In genomic region chr1:32335951-32336867, GRCh38 we compare ENCODE assay signal across 8 cellular contexts. TPM values are rescaled to one million over a fixed set of nuclear protein-coding genes. Genes with fewer than 3 reads are reported as not detected.
A peak's percentile ranks its signal among the peaks of the same experiment; 100 is the strongest.
DNase-seq lines count a peak whose midpoint lies in the region; ATAC-seq and TF ChIP-seq lines count a peak whose summit lies in the region.

Gene MARCKSL1 (minus strand): TSS chr1:32336233. CDS start chr1:32336033, 200 bp downstream.

- TF ChIP-seq RAD21 in liver (IDR thresholded peaks at IDR 0.05): no peak

- peaks cover 2 to 22% (median 8%) of the 10 kb centered on the region in 4 donors for H3K4me1 ChIP-seq in liver (ENCODE audit: control insufficient read depth in 4 of 4, insufficient read depth in 4 of 4, low read length in 3 of 4)

- H3K9me3 ChIP-seq in liver (ENCODE audit: control insufficient read depth in 4 of 4, low read length in 3 of 4): no peaks in the 10 kb centered on the region

- peak within 1 kb of the TSS in 1 of 2 donors; percentile 50 for H3K9ac ChIP-seq in liver (ENCODE audit: low read depth in 1 of 2, low read length in 2 of 2)

- peak; percentile 42 for ATAC-seq in GM18502 (IDR thresholded peaks at IDR 0.05; ENCODE audit: poor library complexity, unreplicated experiment)
- ATAC-seq in HG03039 (IDR thresholded peaks at IDR 0.05; ENCODE audit: unreplicated experiment): peak; percentile 34
- no peak for ATAC-seq in GM21619 (IDR thresholded peaks at IDR 0.05; ENCODE audit: unreplicated experiment)

- H3K27ac ChIP-seq in coronary artery (peak within 1 kb of the TSS in 1 of 2 donors; percentile 73), liver (ENCODE audit: low read depth in 1 of 2, low read length in 2 of 2) (peak within 1 kb of the TSS; percentile 32 to 51)

- peaks cover 1 to 19% (median 10%) of the 10 kb centered on the region in 4 donors for H3K36me3 ChIP-seq in liver (ENCODE audit: control insufficient read depth in 4 of 4, insufficient read depth in 3 of 4, low read depth in 1 of 4, low read length in 3 of 4)

- DNase-seq in NCI-H345 (lab: John Stamatoyannopoulos, UW): peak; percentile 80
- peak; percentile 89 for DNase-seq in activated CD4-positive, alpha-beta T cell treated with anti-CD3 and anti-CD28 coated beads, Interleukin-2, amount 50 U/mL, for 1 hour
- DNase-seq in coronary artery (ENCODE audit: low spot score): no peak
- DNase-seq in stimulated activated CD4-positive, alpha-beta T cell treated with anti-CD3 and anti-CD28 coated beads, Interleukin-4, amount 100 ng/mL, for 1 hour: peak; percentile 86

- WGBS in liver: 13% methylated on average over 88 of the region's 88 CpGs

- TF ChIP-seq CTCF in coronary artery (IDR thresholded peaks at IDR 0.05): no peak
- TF ChIP-seq CTCF in liver (IDR thresholded peaks at IDR 0.05; ENCODE audit: low read depth, low read length, missing input control): no peak

- H3K27me3 ChIP-seq in liver (ENCODE audit: control insufficient read depth in 4 of 4, insufficient read depth in 4 of 4, low read length in 3 of 4): no peaks in the 10 kb centered on the region

- peak within 1 kb of the TSS; percentile 81 for H3K4me3 ChIP-seq in coronary artery
- peak within 1 kb of the TSS in 2 of 3 donors; percentile 53 to 66 for H3K4me3 ChIP-seq in liver (ENCODE audit: low read depth in 1 of 3, low read length in 3 of 3)

TF ChIP-seq in liver, 16 proteins besides CTCF, POLR2A, EP300 and RAD21:
- TF ChIP-seq SP1 (IDR thresholded peaks at IDR 0.05) (no peak), FOXA1 (IDR thresholded peaks at IDR 0.05) (no peak), HNF4G (IDR thresholded peaks at IDR 0.05) (no peak), TAF1 (conservative IDR thresholded peaks at IDR 0.05) (peak; percentile 65), ZBTB33 (IDR thresholded peaks at IDR 0.05) (no peak), FOXA2 (IDR thresholded peaks at IDR 0.05) (no peak), RXRA (IDR thresholded peaks at IDR 0.05) (no peak), REST (IDR thresholded peaks at IDR 0.05) (no peak), GABPA (IDR thresholded peaks at IDR 0.05 in 1 of 2, conservative IDR thresholded peaks at IDR 0.05 in 1 of 2) (no peak), NR2F2 (IDR thresholded peaks at IDR 0.05) (no peak), JUND (IDR thresholded peaks at IDR 0.05) (no peak), YY1 (IDR thresholded peaks at IDR 0.05) (peak; percentile 26), ATF3 (IDR thresholded peaks at IDR 0.05) (no peak), MAX (IDR thresholded peaks at IDR 0.05) (no peak), HNF4A (conservative IDR thresholded peaks at IDR 0.05) (no peak), EGR1 (IDR thresholded peaks at IDR 0.05; ENCODE audit: low read depth in 2 of 2) (no peak)

RNA-seq across cellular contexts. Expression of gene MARCKSL1, which starts in this region (rescaled TPM):
- 10 to 100 TPM; 13.0 to 20.3 TPM for total RNA-seq in liver
- polyA plus RNA-seq in liver: 10 to 100 TPM; 16.6 to 29.5 TPM
